Comparison of ENCODE assay signal across 1 cellular context in genomic region chr17:80755650-80756405, GRCh38.
TF ChIP-seq lines count a peak whose summit lies in the region.

No MANE protein-coding gene starts in this region.

TF ChIP-seq in IMR-90, 13 proteins besides CTCF, POLR2A, EP300 and RAD21 (continued from another document):
- TF ChIP-seq MXI1 (IDR thresholded peaks at IDR 0.05; ENCODE audit: borderline replicate concordance, low read depth, low read length): no peak
